ENCODE assay signal across 12 cellular contexts in genomic region chr9:131758972-131759647, GRCh38. TPM values are rescaled to one million over a fixed set of nuclear protein-coding genes. Genes with fewer than 3 reads are reported as not detected.
DNase-seq lines count a peak whose midpoint lies in the region; ATAC-seq and TF ChIP-seq lines count a peak whose summit lies in the region.
"Had no signal": no experiment of that assay in that cellular context is flagged by ENCODE, and none has a peak within 500 bp of the region (broad histone marks: within the 10 kb centered on the region; RNA-seq: fewer than 3 reads in every experiment).

No MANE protein-coding gene starts in this region.

- WGBS in smooth muscle cell (ENCODE audit: low lambda C conversion rate): 90% methylated on average over 4 of the region's 4 CpGs
- 77% methylated on average over 4 of the region's 4 CpGs for WGBS in hepatocyte (ENCODE audit: low lambda C conversion rate, missing lambda C conversion rate)
- 56 to 71% methylated on average over 4 of the region's 4 CpGs for WGBS in upper lobe of left lung, 2 donors

- TF ChIP-seq POLR2A in upper lobe of left lung (IDR thresholded peaks at IDR 0.05): no peak

- H3K27me3 ChIP-seq in foreskin keratinocyte (peaks cover 34% of the 10 kb centered on the region), smooth muscle cell (ENCODE audit: low read depth) (no peaks in the 10 kb centered on the region), hepatocyte (peaks cover 9% of the 10 kb centered on the region), upper lobe of left lung (no peaks in the 10 kb centered on the region)

- no peaks in the 10 kb centered on the region for H3K9me2 ChIP-seq in hepatocyte (replicated peaks; ENCODE audit: insufficient read depth)

- no peak overlapping the region for H3K9ac ChIP-seq in smooth muscle cell (ENCODE audit: low read depth)

- H4K20me1 ChIP-seq in smooth muscle cell (ENCODE audit: low read depth) (no peaks in the 10 kb centered on the region), hepatocyte (ENCODE audit: insufficient read depth, poor library complexity, severe bottlenecking) (no peaks in the 10 kb centered on the region)

- no peaks in the 10 kb centered on the region for H3F3A ChIP-seq in smooth muscle cell (ENCODE audit: low read depth)

- H2AFZ ChIP-seq in smooth muscle cell (ENCODE audit: low read depth) (no peak overlapping the region), hepatocyte (no peak overlapping the region)

- DNase-seq in NCI-H146 (lab: John Stamatoyannopoulos, UW) (peak; percentile 34), NCI-H146 treated with DMSO at 0.1 percent for 48 hours (lab: John Stamatoyannopoulos, UW; ENCODE audit: unreplicated experiment) (no peak), MV-4-11 (lab: John Stamatoyannopoulos, UW) (peak; percentile 50), NOMO-1 treated with dmso at 0.1 percent for 144 hours (lab: John Stamatoyannopoulos, UW; ENCODE audit: unreplicated experiment) (peak; percentile 47), foreskin keratinocyte (peak in 1 of 2 donors; percentile 57), smooth muscle cell (lab: John Stamatoyannopoulos, UW; ENCODE audit: unreplicated experiment) (no peak), hepatocyte (ENCODE audit: low spot score) (no peak), upper lobe of left lung (no peak)
- DNase-seq: activated T-cell treated with anti-CD3 and anti-CD28 coated beads, Interleukin-2, amount 50 U/mL, for 1 hour; left ventricle myocardium inferior; NCI-H2029; upper lobe of right lung had no signal

- TF ChIP-seq CTCF in foreskin keratinocyte (conservative IDR thresholded peaks at IDR 0.05) (no peak), smooth muscle cell (IDR thresholded peaks at IDR 0.05; ENCODE audit: borderline replicate concordance, insufficient read depth, poor library complexity, severe bottlenecking) (no peak), hepatocyte (IDR thresholded peaks at IDR 0.05; ENCODE audit: poor library complexity) (no peak), upper lobe of left lung (IDR thresholded peaks at IDR 0.05) (no peak)

- H3K79me2 ChIP-seq in smooth muscle cell (ENCODE audit: low read depth) (no peaks in the 10 kb centered on the region), hepatocyte (no peaks in the 10 kb centered on the region)

- no peak for TF ChIP-seq EP300 in upper lobe of left lung (IDR thresholded peaks at IDR 0.05)

- H3K4me1 ChIP-seq in foreskin keratinocyte (no peaks in the 10 kb centered on the region), smooth muscle cell (ENCODE audit: low read depth) (no peaks in the 10 kb centered on the region), hepatocyte (ENCODE audit: insufficient read depth) (peaks cover 2% of the 10 kb centered on the region), upper lobe of left lung (peaks cover 5 to 8% (median 6%) of the 10 kb centered on the region in 4 donors)

- H3K36me3 ChIP-seq in smooth muscle cell (ENCODE audit: low read depth) (no peaks in the 10 kb centered on the region), hepatocyte (replicated peaks; ENCODE audit: insufficient read depth, low read depth) (no peaks in the 10 kb centered on the region), upper lobe of left lung (no peaks in the 10 kb centered on the region)
- H3K36me3 ChIP-seq: left ventricle myocardium inferior, upper lobe of right lung had no signal

- H3K9me3 ChIP-seq in smooth muscle cell (replicated peaks; ENCODE audit: low read depth): no peaks in the 10 kb centered on the region
- no peaks in the 10 kb centered on the region for H3K9me3 ChIP-seq in hepatocyte (ENCODE audit: low read depth)
- no peaks in the 10 kb centered on the region for H3K9me3 ChIP-seq in upper lobe of left lung
- H3K9me3 ChIP-seq: left ventricle myocardium inferior, upper lobe of right lung had no signal

- ATAC-seq in foreskin keratinocyte: peak; percentile 38
- ATAC-seq in upper lobe of left lung (ENCODE audit: low FRiP score in 2 of 2): no peak
- ATAC-seq: upper lobe of right lung had no signal

- H3K27ac ChIP-seq in foreskin keratinocyte: no peak overlapping the region
- no peak overlapping the region for H3K27ac ChIP-seq in smooth muscle cell (ENCODE audit: low read depth)
- H3K27ac ChIP-seq in hepatocyte: no peak overlapping the region
- H3K27ac ChIP-seq in upper lobe of left lung: no peak overlapping the region
- H3K27ac ChIP-seq: left ventricle myocardium inferior, upper lobe of right lung had no signal

- H3K4me3 ChIP-seq in smooth muscle cell (no peak overlapping the region), hepatocyte (no peak overlapping the region), upper lobe of left lung (no peak overlapping the region)
- H3K4me3 ChIP-seq: left ventricle myocardium inferior, upper lobe of right lung had no signal

- H3K4me2 ChIP-seq in smooth muscle cell: no peak overlapping the region
- H3K4me2 ChIP-seq in hepatocyte: no peak overlapping the region

RNA-seq across cellular contexts. Expression of gene RAPGEF1, which starts 19.2 kb away (rescaled TPM):
- total RNA-seq in foreskin keratinocyte (31.1 and 34.8 TPM in 2 replicates), smooth muscle cell (15.3 and 17.8 TPM in 2 replicates), hepatocyte (26.2 and 27.5 TPM in 2 replicates), upper lobe of left lung (100 to 1,000 TPM in 2 of 6 donors, 10 to 100 TPM in 4; 82.8 to 161 (median 96.8) TPM)
- polyA plus RNA-seq in foreskin keratinocyte (10.7 and 12.9 TPM in 2 replicates), smooth muscle cell (16.4 and 21.8 TPM in 2 replicates), hepatocyte (24.8 and 29.7 TPM in 2 replicates)

Comparison
In these comparisons a context has a peak if more than half of its experiments do, and no peak if none do; other contexts are left out.
1. DNase-seq: peak in NCI-H146 (single experiment), MV-4-11 (single experiment) and NOMO-1 treated with dmso at 0.1 percent for 144 hours (single experiment); none in NCI-H146 treated with DMSO at 0.1 percent for 48 hours (single experiment), smooth muscle cell (single experiment), hepatocyte (single experiment) and upper lobe of left lung (0 of 2).